In the genomic region with DNA sequence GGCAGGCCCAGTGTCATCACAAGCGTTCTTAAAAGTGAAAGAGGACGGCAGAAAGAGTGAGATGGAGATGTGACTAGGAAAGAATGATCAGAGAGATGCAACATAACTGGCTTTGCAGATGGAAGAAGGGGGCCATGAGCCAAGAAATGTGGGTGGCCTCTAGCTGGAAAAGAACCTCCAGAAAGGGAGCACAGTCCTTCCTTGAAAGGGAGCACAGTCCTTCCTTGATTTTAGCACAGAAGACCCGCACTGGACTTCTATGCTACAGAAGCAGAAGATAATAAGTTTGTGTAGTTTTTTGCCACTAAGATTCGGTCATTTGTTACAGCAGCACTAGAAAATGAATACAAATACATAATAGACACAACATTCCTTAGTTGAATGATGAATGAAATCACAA, we compare ENCODE assay signal across 1 cellular context.
TF ChIP-seq lines count a peak whose summit lies in the region.

No MANE protein-coding gene starts in this region.

TF ChIP-seq in GM12878, 131 proteins besides CTCF, POLR2A, EP300 and RAD21:
- TF ChIP-seq, protein P1, sequence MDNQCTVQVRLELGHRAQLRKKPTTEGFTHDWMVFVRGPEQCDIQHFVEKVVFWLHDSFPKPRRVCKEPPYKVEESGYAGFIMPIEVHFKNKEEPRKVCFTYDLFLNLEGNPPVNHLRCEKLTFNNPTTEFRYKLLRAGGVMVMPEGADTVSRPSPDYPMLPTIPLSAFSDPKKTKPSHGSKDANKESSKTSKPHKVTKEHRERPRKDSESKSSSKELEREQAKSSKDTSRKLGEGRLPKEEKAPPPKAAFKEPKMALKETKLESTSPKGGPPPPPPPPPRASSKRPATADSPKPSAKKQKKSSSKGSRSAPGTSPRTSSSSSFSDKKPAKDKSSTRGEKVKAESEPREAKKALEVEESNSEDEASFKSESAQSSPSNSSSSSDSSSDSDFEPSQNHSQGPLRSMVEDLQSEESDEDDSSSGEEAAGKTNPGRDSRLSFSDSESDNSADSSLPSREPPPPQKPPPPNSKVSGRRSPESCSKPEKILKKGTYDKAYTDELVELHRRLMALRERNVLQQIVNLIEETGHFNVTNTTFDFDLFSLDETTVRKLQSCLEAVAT (IDR thresholded peaks at IDR 0.05) = no peak
- TF ChIP-seq, protein P2, sequence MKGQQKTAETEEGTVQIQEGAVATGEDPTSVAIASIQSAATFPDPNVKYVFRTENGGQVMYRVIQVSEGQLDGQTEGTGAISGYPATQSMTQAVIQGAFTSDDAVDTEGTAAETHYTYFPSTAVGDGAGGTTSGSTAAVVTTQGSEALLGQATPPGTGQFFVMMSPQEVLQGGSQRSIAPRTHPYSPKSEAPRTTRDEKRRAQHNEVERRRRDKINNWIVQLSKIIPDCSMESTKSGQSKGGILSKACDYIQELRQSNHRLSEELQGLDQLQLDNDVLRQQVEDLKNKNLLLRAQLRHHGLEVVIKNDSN (IDR thresholded peaks at IDR 0.05; ENCODE audit: borderline replicate concordance, extremely low read length, insufficient read depth, low read depth, low read length) = no peak
- TF ChIP-seq TCF12 (IDR thresholded peaks at IDR 0.05; ENCODE audit: low read depth, low read length) (no peak), GABPA (IDR thresholded peaks at IDR 0.05; ENCODE audit: low read depth) (no peak), SUZ12 (IDR thresholded peaks at IDR 0.05; ENCODE audit: unreplicated experiment) (no peak), BACH1 (IDR thresholded peaks at IDR 0.05; ENCODE audit: borderline replicate concordance) (no peak), IKZF1 (conservative IDR thresholded peaks at IDR 0.05) (no peak), MXI1 (IDR thresholded peaks at IDR 0.05; ENCODE audit: low read depth, low read length) (no peak)
- TF ChIP-seq, protein P3, sequence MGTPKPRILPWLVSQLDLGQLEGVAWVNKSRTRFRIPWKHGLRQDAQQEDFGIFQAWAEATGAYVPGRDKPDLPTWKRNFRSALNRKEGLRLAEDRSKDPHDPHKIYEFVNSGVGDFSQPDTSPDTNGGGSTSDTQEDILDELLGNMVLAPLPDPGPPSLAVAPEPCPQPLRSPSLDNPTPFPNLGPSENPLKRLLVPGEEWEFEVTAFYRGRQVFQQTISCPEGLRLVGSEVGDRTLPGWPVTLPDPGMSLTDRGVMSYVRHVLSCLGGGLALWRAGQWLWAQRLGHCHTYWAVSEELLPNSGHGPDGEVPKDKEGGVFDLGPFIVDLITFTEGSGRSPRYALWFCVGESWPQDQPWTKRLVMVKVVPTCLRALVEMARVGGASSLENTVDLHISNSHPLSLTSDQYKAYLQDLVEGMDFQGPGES (IDR thresholded peaks at IDR 0.05) = no peak
TF ChIP-seq in GM12878: peak in this region for 0.
